In genomic region chr1:91742848-91743292, GRCh38 we compare ENCODE assay signal across 8 cellular contexts.
DNase-seq lines count a peak whose midpoint lies in the region; ATAC-seq and TF ChIP-seq lines count a peak whose summit lies in the region.
"Had no signal": no experiment of that assay in that cellular context is flagged by ENCODE, and none has a peak within 500 bp of the region (broad histone marks: within the 10 kb centered on the region; RNA-seq: fewer than 3 reads in every experiment).

No MANE protein-coding gene starts in this region.

- H3K4me3 ChIP-seq in astrocyte of the spinal cord (ENCODE audit: low read depth, low read length) (no peak overlapping the region), left ventricle myocardium inferior (no peak overlapping the region), testis (no peak overlapping the region)

- ATAC-seq in HG03108 (IDR thresholded peaks at IDR 0.05; ENCODE audit: unreplicated experiment) (no peak), HG03571 (IDR thresholded peaks at IDR 0.05; ENCODE audit: unreplicated experiment) (no peak)
- ATAC-seq: stimulated activated naive CD8-positive, alpha-beta T cell treated with anti-CD3 and anti-CD28 coated beads, Interleukin-15, Interleukin-2, amounts not matched to agents 100 U/mL and 50 U/mL, for 24 hours had no signal

- WGBS in testis, 2 donors, result 49 to 51% methylated on average over 4 of the region's 4 CpGs

- intact Hi-C loops in left ventricle myocardium inferior (cut with micrococcal nuclease), result no loop called here
- intact Hi-C loops in testis (cut with DNase I; ENCODE audit: low total_unique reads), result no loop called here

- H3K4me1 ChIP-seq in left ventricle myocardium inferior (peaks cover 69% of the 10 kb centered on the region), testis (peaks cover 25% of the 10 kb centered on the region)

- TF ChIP-seq CTCF in astrocyte of the spinal cord (IDR thresholded peaks at IDR 0.05; ENCODE audit: low read depth, low read length) (no peak), left ventricle myocardium inferior (IDR thresholded peaks at IDR 0.05; ENCODE audit: borderline replicate concordance) (no peak), testis (IDR thresholded peaks at IDR 0.05) (no peak)

- H3K9me3 ChIP-seq in left ventricle myocardium inferior (replicated peaks) (no peaks in the 10 kb centered on the region), testis (no peaks in the 10 kb centered on the region)

- TF ChIP-seq POLR2A in testis (IDR thresholded peaks at IDR 0.05), result no peak

- in situ Hi-C loops in astrocyte of the spinal cord (cut with HindIII; ENCODE audit: low sequenced_read_pairs), result no loop called here

- DNase-seq in NCI-H1105 treated with DMSO at 0.1 percent for 48 hours (lab: John Stamatoyannopoulos, UW) (peak; percentile 81), astrocyte of the spinal cord (ENCODE audit: low read depth, low spot score) (peak; percentile 84), left ventricle myocardium inferior (peak; percentile 34), testis (peak; percentile 32)
- no peak for DNase-seq in stimulated activated CD4-positive, alpha-beta T cell treated with anti-CD3 and anti-CD28 coated beads, Interleukin-4, amount 100 ng/mL, for 1 hour
- DNase-seq: stimulated activated naive CD8-positive, alpha-beta T cell treated with anti-CD3 and anti-CD28 coated beads, Interleukin-15, Interleukin-2, amounts not matched to agents 100 U/mL and 50 U/mL, for 24 hours had no signal

- H3K27me3 ChIP-seq in left ventricle myocardium inferior (ENCODE audit: low read depth) (no peaks in the 10 kb centered on the region), testis (no peaks in the 10 kb centered on the region)

- peaks cover 13% of the 10 kb centered on the region for H3K36me3 ChIP-seq in left ventricle myocardium inferior
- H3K36me3 ChIP-seq in testis (ENCODE audit: low read depth, missing control alignments), result no peaks in the 10 kb centered on the region

- H3K27ac ChIP-seq in left ventricle myocardium inferior (replicated peaks), result peak overlapping the region; percentile 72
- H3K27ac ChIP-seq in testis, result peak overlapping the region in 1 of 2 donors; percentile 55
